1 cellular context compared by ENCODE assay signal in the genomic region with DNA sequence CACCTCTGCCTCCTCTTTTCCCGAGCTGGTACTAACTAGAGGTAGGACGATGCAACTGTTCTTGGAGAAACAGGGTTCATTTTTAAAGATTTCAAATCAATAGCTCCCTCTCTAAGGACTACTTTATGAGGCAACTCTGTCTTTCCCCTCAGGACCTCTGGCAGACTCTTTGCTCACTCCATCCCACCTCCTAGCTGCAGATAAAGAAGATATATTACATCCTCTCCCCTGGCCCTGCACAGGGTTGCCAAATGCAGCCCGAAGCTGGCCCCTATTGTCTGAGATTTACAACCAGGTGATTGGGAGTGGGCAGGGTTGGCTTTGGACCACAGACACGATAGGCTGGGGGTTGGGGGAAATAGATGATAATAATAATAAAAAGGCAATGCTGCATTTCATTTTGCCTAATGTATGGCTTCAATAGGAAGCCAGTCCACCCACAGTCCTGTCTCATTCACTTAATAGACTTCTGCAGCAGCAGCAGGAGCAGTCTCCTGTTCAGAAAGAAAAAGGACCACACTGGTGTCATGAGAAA.
TF ChIP-seq lines count a peak whose summit lies in the region.

No MANE protein-coding gene starts in this region.

TF ChIP-seq in GM12878, 131 proteins besides CTCF, POLR2A, EP300 and RAD21 (continued from another document):
- TF ChIP-seq, protein P1, sequence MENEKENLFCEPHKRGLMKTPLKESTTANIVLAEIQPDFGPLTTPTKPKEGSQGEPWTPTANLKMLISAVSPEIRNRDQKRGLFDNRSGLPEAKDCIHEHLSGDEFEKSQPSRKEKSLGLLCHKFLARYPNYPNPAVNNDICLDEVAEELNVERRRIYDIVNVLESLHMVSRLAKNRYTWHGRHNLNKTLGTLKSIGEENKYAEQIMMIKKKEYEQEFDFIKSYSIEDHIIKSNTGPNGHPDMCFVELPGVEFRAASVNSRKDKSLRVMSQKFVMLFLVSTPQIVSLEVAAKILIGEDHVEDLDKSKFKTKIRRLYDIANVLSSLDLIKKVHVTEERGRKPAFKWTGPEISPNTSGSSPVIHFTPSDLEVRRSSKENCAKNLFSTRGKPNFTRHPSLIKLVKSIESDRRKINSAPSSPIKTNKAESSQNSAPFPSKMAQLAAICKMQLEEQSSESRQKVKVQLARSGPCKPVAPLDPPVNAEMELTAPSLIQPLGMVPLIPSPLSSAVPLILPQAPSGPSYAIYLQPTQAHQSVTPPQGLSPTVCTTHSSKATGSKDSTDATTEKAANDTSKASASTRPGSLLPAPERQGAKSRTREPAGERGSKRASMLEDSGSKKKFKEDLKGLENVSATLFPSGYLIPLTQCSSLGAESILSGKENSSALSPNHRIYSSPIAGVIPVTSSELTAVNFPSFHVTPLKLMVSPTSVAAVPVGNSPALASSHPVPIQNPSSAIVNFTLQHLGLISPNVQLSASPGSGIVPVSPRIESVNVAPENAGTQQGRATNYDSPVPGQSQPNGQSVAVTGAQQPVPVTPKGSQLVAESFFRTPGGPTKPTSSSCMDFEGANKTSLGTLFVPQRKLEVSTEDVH (IDR thresholded peaks at IDR 0.05; ENCODE audit: low read depth, partially characterized antibody), result no peak
TF ChIP-seq in GM12878: peak in this region for 0.
